18 cellular contexts compared by ENCODE assay signal in the genomic region with DNA sequence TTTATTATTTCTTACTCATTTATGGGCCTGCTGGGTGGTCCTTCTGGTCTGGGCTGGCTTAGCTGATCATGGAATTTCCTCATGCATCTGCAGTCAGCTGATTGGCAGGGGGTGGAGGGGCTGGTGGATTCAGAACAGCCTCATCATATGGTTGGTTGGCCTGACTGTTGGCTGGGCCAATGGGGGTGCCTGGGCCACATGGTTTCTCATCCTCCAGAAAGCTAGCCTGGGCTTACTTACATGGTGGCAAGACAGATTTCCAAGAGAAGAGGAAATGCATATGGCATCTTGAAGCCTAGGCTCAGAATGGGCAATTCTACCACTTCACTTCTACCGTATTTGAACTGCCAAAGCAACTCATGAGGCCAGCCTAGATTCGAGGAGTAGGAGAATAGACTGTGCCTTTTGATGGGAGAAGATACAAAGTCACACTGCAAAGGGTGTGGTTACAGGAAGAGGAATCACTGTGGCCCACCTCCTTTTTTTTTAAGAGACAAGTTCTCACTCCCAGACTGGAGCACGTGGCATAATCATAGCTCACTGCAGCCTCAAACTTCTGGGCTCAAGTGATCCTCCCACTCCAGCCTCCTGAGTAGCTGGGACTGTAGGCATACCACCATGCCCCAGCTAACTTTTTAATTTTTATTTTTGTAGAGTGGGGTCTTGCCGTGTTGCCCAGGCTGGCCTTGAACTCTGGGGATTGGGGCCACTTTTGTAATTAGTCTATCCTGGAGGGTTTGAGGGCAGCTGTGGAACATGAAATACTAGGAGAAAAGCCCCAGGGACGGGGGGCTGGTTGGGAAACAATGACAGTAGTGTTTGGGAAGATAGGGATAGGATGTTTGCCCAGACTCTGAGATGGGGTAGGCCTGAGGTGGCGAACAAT. TPM values are rescaled to one million over a fixed set of nuclear protein-coding genes. Genes with fewer than 3 reads are reported as not detected.
DNase-seq lines count a peak whose midpoint lies in the region; ATAC-seq and TF ChIP-seq lines count a peak whose summit lies in the region.
"Had no signal": no experiment of that assay in that cellular context is flagged by ENCODE, and none has a peak within 500 bp of the region (broad histone marks: within the 10 kb centered on the region; RNA-seq: fewer than 3 reads in every experiment).

No MANE protein-coding gene starts in this region.

- H3K4me3 ChIP-seq in heart left ventricle (no peak overlapping the region), ascending aorta (no peak overlapping the region), upper lobe of left lung (no peak overlapping the region)
- H3K4me3 ChIP-seq: A549 had no signal

- no peak for ATAC-seq in heart left ventricle
- ATAC-seq in Right ventricle myocardium inferior, result no peak
- no peak for ATAC-seq in upper lobe of left lung (ENCODE audit: low FRiP score in 2 of 2)
- no peak for ATAC-seq in HG03039 (IDR thresholded peaks at IDR 0.05; ENCODE audit: unreplicated experiment)
- ATAC-seq: activated naive CD8-positive, alpha-beta T cell treated with anti-CD3 and anti-CD28 coated beads, Interleukin-2, amount 50 U/mL, for 24 hours; effector memory CD8-positive, alpha-beta T cell had no signal

- H3K9me3 Mint-ChIP-seq in mesothelial cell of epicardium, result no peaks in the 10 kb centered on the region
- H3K9me3 Mint-ChIP-seq: activated naive CD8-positive, alpha-beta T cell treated with anti-CD3 and anti-CD28 coated beads, Interleukin-2, amount 50 U/mL, for 24 hours; effector memory CD8-positive, alpha-beta T cell; memory B cell had no signal

- peak overlapping the region; percentile 94 for H3K27ac Mint-ChIP-seq in mesothelial cell of epicardium
- H3K27ac Mint-ChIP-seq: activated naive CD8-positive, alpha-beta T cell treated with anti-CD3 and anti-CD28 coated beads, Interleukin-2, amount 50 U/mL, for 24 hours; memory B cell had no signal

- TF ChIP-seq EP300 in upper lobe of left lung (IDR thresholded peaks at IDR 0.05), result no peak

- no peak for TF ChIP-seq POLR2A in heart left ventricle (IDR thresholded peaks at IDR 0.05)
- no peak for TF ChIP-seq POLR2A in upper lobe of left lung (IDR thresholded peaks at IDR 0.05)

- H3K27me3 Mint-ChIP-seq in mesothelial cell of epicardium (ENCODE audit: low read depth), result no peaks in the 10 kb centered on the region
- H3K27me3 Mint-ChIP-seq: activated naive CD8-positive, alpha-beta T cell treated with anti-CD3 and anti-CD28 coated beads, Interleukin-2, amount 50 U/mL, for 24 hours had no signal

- TF ChIP-seq CTCF in heart left ventricle (IDR thresholded peaks at IDR 0.05) (no peak), ascending aorta (IDR thresholded peaks at IDR 0.05) (no peak), mesothelial cell of epicardium (IDR thresholded peaks at IDR 0.05; ENCODE audit: unreplicated experiment) (no peak), upper lobe of left lung (IDR thresholded peaks at IDR 0.05) (no peak)

- H3K4me1 ChIP-seq in heart left ventricle, result peaks cover 10 to 74% (median 45%) of the 10 kb centered on the region in 12 donors
- peaks cover 20 to 50% of the 10 kb centered on the region in 2 donors for H3K4me1 ChIP-seq in ascending aorta
- H3K4me1 ChIP-seq in upper lobe of left lung, result peaks cover 43 to 57% (median 49%) of the 10 kb centered on the region in 4 donors

- WGBS in heart left ventricle, 4 donors, result 55 to 69% (median 65%) methylated on average over 6 of the region's 6 CpGs
- WGBS in upper lobe of left lung, 2 donors, result 67 to 72% methylated on average over 6 of the region's 6 CpGs

- DNase-seq in heart left ventricle, result no peak
- no peak for DNase-seq in Right ventricle myocardium inferior (ENCODE audit: missing footprints)
- peak in 1 of 2 donors; percentile 55 for DNase-seq in ascending aorta (ENCODE audit: low spot score in 2 of 2)
- no peak for DNase-seq in mesothelial cell of epicardium (ENCODE audit: low spot score in 2 of 2, unreplicated experiment in 2 of 2)
- DNase-seq in upper lobe of left lung, result no peak
- DNase-seq in NCI-H2227 (lab: John Stamatoyannopoulos, UW; ENCODE audit: unreplicated experiment), result no peak
- DNase-seq in activated CD4-positive, alpha-beta T cell treated with anti-CD3 and anti-CD28 coated beads for 48 hours, result no peak
- DNase-seq: activated CD8-positive, alpha-beta memory T cell treated with anti-CD3 and anti-CD28 coated beads, Interleukin-2, amount 50 U/mL, for 48 hours; activated naive CD8-positive, alpha-beta T cell treated with anti-CD3 and anti-CD28 coated beads, Interleukin-2, amount 50 U/mL, for 24 hours; DMS153; effector memory CD8-positive, alpha-beta T cell; NCI-H1048; NCI-H446 treated with DMSO at 0.1 percent for 48 hours; stimulated activated CD4-positive, alpha-beta T cell treated with anti-CD3 and anti-CD28 coated beads, Interleukin-4, amount 100 ng/mL, for 24 hours; substantia nigra had no signal

- no peaks in the 10 kb centered on the region for H3K36me3 ChIP-seq in heart left ventricle
- H3K36me3 ChIP-seq in ascending aorta, result no peaks in the 10 kb centered on the region
- H3K36me3 ChIP-seq in upper lobe of left lung, result no peaks in the 10 kb centered on the region

- H3K27me3 ChIP-seq in heart left ventricle (no peaks in the 10 kb centered on the region), ascending aorta (no peaks in the 10 kb centered on the region), upper lobe of left lung (no peaks in the 10 kb centered on the region)

- intact Hi-C loops in heart left ventricle (cut with DNase I), result loop anchor here in 5 of 10 donors (5.0 to 10.0 kb wide), 3 partner anchors 36 to 178 kb away; a partner anchor contains a TSS
- intact Hi-C loops in Right ventricle myocardium inferior (cut with DNase I), result loop anchor here (5.0 kb wide), 1 partner anchor 46 kb away; a partner anchor contains a TSS
- intact Hi-C loops in ascending aorta (cut with DNase I), result no loop called here

- peaks cover 58% of the 10 kb centered on the region for H3K4me1 Mint-ChIP-seq in mesothelial cell of epicardium

- no peaks in the 10 kb centered on the region for H3K9me3 ChIP-seq in heart left ventricle
- H3K9me3 ChIP-seq in ascending aorta, result no peaks in the 10 kb centered on the region
- no peaks in the 10 kb centered on the region for H3K9me3 ChIP-seq in upper lobe of left lung
- H3K9me3 ChIP-seq: A549 had no signal

- H3K27ac ChIP-seq in heart left ventricle (peak overlapping the region; percentile 62 to 95 (median 80)), ascending aorta (peak overlapping the region; percentile 93 to 94), upper lobe of left lung (peak overlapping the region; percentile 72 to 87 (median 82))

- H3K36me3 Mint-ChIP-seq in mesothelial cell of epicardium, result no peaks in the 10 kb centered on the region
- H3K36me3 Mint-ChIP-seq: memory B cell had no signal

- no peak overlapping the region for H3K4me3 Mint-ChIP-seq in mesothelial cell of epicardium
- H3K4me3 Mint-ChIP-seq: activated naive CD8-positive, alpha-beta T cell treated with anti-CD3 and anti-CD28 coated beads, Interleukin-2, amount 50 U/mL, for 24 hours; effector memory CD8-positive, alpha-beta T cell; memory B cell had no signal

RNA-seq across cellular contexts. Expression of a gene that starts 47.6 kb away (rescaled TPM):
- total RNA-seq in heart left ventricle, result 10 to 100 TPM in 2 of 9 donors, 1 to 10 TPM in 7; 4.2 to 15.2 (median 6.4) TPM
- 1 to 10 TPM; 1.2 to 6.8 TPM for polyA plus RNA-seq in heart left ventricle
- 7.4 TPM for total RNA-seq in Right ventricle myocardium inferior
- 12.0 TPM for total RNA-seq in ascending aorta
- 45.5 to 50.6 TPM (median 47.0 TPM) in 3 replicates for total RNA-seq in mesothelial cell of epicardium
- 10 to 100 TPM; 12.0 to 28.8 (median 19.3) TPM for total RNA-seq in upper lobe of left lung
